In the genomic region with DNA sequence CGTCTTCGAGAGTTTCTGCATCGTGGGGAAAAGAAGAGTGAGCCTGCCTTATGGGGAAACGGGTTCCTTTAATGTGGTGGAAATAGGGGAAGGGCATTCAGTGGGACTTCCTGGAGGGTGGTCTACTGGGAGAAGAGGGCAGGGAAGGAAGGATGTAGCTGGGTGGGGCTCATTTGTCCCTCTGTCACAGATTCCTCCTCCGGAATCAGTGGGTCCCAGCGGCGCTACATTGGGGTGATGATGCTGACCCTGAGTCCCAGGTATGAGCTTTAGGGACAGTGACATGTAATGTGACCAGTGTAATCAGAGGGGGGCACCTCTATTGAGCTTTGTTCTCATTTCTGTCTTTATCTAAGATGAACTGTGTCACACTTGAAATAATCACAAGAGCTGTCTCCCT, we compare ENCODE assay signal across 14 cellular contexts. TPM values are rescaled to one million over a fixed set of nuclear protein-coding genes. Genes with fewer than 3 reads are reported as not detected.
DNase-seq lines count a peak whose midpoint lies in the region; ATAC-seq, FAIRE-seq and TF ChIP-seq lines count a peak whose summit lies in the region.
"Had no signal": no experiment of that assay in that cellular context is flagged by ENCODE, and none has a peak within 500 bp of the region (broad histone marks: within the 10 kb centered on the region; RNA-seq: fewer than 3 reads in every experiment).

No MANE protein-coding gene starts in this region.

- no peaks in the 10 kb centered on the region for H3K27me3 Mint-ChIP-seq in activated CD8-positive, alpha-beta memory T cell treated with anti-CD3 and anti-CD28 coated beads, Interleukin-2, amount 10 ng/mL, durations not matched to agents 7 days and 5 days
- no peaks in the 10 kb centered on the region for H3K27me3 Mint-ChIP-seq in astrocyte (ENCODE audit: low read depth, unreplicated experiment)
- no peaks in the 10 kb centered on the region for H3K27me3 Mint-ChIP-seq in osteocyte (ENCODE audit: unreplicated experiment)

- peak overlapping the region; percentile 97 for H3K27ac Mint-ChIP-seq in activated CD8-positive, alpha-beta memory T cell treated with anti-CD3 and anti-CD28 coated beads, Interleukin-2, amount 10 ng/mL, durations not matched to agents 7 days and 5 days
- no peak overlapping the region for H3K27ac Mint-ChIP-seq in astrocyte (ENCODE audit: unreplicated experiment)
- peak overlapping the region; percentile 61 for H3K27ac Mint-ChIP-seq in osteocyte (ENCODE audit: unreplicated experiment)

- H3K9me3 ChIP-seq in KOPT-K1 (ENCODE audit: insufficient read depth, low read length, poor library complexity, severe bottlenecking): no peaks in the 10 kb centered on the region
- H3K9me3 ChIP-seq in astrocyte (ENCODE audit: insufficient read depth, low read depth, low read length): no peaks in the 10 kb centered on the region
- H3K9me3 ChIP-seq: uterus had no signal

- CTCF ChIA-PET in activated CD8-positive, alpha-beta memory T cell treated with anti-CD3 and anti-CD28 coated beads, Interleukin-2, amount 10 ng/mL, durations not matched to agents 7 days and 5 days (lab: Charles Lee): interaction anchor here (0.6 to 6.4 kb wide), 32 partner anchors 9 to 282 kb away, joined by 3 to 98 read pairs (median 5); a partner anchor contains a TSS

- TF ChIP-seq CTCF in astrocyte (IDR thresholded peaks at IDR 0.05; ENCODE audit: insufficient read depth, low read depth, low read length): no peak
- no peak for TF ChIP-seq CTCF in osteocyte (IDR thresholded peaks at IDR 0.05)

- peak overlapping the region; percentile 91 for H3K27ac ChIP-seq in KOPT-K1 (ENCODE audit: low read depth, low read length, poor library complexity, severe bottlenecking)
- H3K27ac ChIP-seq in astrocyte (ENCODE audit: low read depth, low read length): no peak overlapping the region

- peaks cover 41% of the 10 kb centered on the region for H3K4me1 Mint-ChIP-seq in activated CD8-positive, alpha-beta memory T cell treated with anti-CD3 and anti-CD28 coated beads, Interleukin-2, amount 10 ng/mL, durations not matched to agents 7 days and 5 days
- H3K4me1 Mint-ChIP-seq in astrocyte (ENCODE audit: low read depth, unreplicated experiment): peaks cover 11% of the 10 kb centered on the region
- H3K4me1 Mint-ChIP-seq in osteocyte (ENCODE audit: unreplicated experiment): peaks cover 28% of the 10 kb centered on the region

- no peak overlapping the region for H2AFZ ChIP-seq in astrocyte (ENCODE audit: low read depth, low read length)

- H3K4me3 ChIP-seq in astrocyte (ENCODE audit: insufficient read depth, low read depth, low read length): no peak overlapping the region
- H3K4me3 ChIP-seq: uterus had no signal

- peak overlapping the region; percentile 100 for H3K4me3 Mint-ChIP-seq in activated CD8-positive, alpha-beta memory T cell treated with anti-CD3 and anti-CD28 coated beads, Interleukin-2, amount 10 ng/mL, durations not matched to agents 7 days and 5 days
- H3K4me3 Mint-ChIP-seq in astrocyte (ENCODE audit: unreplicated experiment): peak overlapping the region; percentile 96
- no peak overlapping the region for H3K4me3 Mint-ChIP-seq in osteocyte (ENCODE audit: unreplicated experiment)

- H4K20me1 ChIP-seq in astrocyte (ENCODE audit: insufficient read depth, low read length): peaks cover 42% of the 10 kb centered on the region

- no peaks in the 10 kb centered on the region for H3K27me3 ChIP-seq in astrocyte (ENCODE audit: insufficient read depth, low read length)
- H3K27me3 ChIP-seq: uterus had no signal

- peaks cover 41% of the 10 kb centered on the region for H3K79me2 ChIP-seq in astrocyte (ENCODE audit: insufficient read depth, low read length)

- peaks cover 37% of the 10 kb centered on the region for H3K36me3 Mint-ChIP-seq in activated CD8-positive, alpha-beta memory T cell treated with anti-CD3 and anti-CD28 coated beads, Interleukin-2, amount 10 ng/mL, durations not matched to agents 7 days and 5 days
- peaks cover 13% of the 10 kb centered on the region for H3K36me3 Mint-ChIP-seq in astrocyte (ENCODE audit: low read depth, unreplicated experiment)
- peaks cover 10% of the 10 kb centered on the region for H3K36me3 Mint-ChIP-seq in osteocyte (ENCODE audit: unreplicated experiment)

- peaks cover 19% of the 10 kb centered on the region for H3K4me1 ChIP-seq in astrocyte (ENCODE audit: insufficient read depth, low read length)

- H3K36me3 ChIP-seq in KOPT-K1 (ENCODE audit: insufficient read depth, low read length): peaks cover 47% of the 10 kb centered on the region
- H3K36me3 ChIP-seq in astrocyte (ENCODE audit: insufficient read depth, low read length): peaks cover 25% of the 10 kb centered on the region
- H3K36me3 ChIP-seq: uterus had no signal

- DNase-seq in activated CD8-positive, alpha-beta memory T cell treated with anti-CD3 and anti-CD28 coated beads, Interleukin-2, amount 10 ng/mL, durations not matched to agents 7 days and 5 days: no peak
- no peak for DNase-seq in activated CD8-positive, alpha-beta memory T cell treated with anti-CD3 and anti-CD28 coated beads, Interleukin-2, amount 50 U/mL, for 4 hours
- DNase-seq in astrocyte (ENCODE audit: low read depth) (no peak), osteocyte (ENCODE audit: extremely low spot score, unreplicated experiment) (no peak), NCI-H510A treated with DMSO at 0.1 percent for 48 hours (lab: John Stamatoyannopoulos, UW) (no peak), NCI-H69 (lab: John Stamatoyannopoulos, UW) (no peak), GM03348 (ENCODE audit: low spot score) (no peak)
- DNase-seq: amniotic stem cell, NCI-H2029, uterus had no signal

- H3K9ac ChIP-seq in astrocyte (ENCODE audit: low read length): peak overlapping the region; percentile 93

- no peaks in the 10 kb centered on the region for H3K9me3 Mint-ChIP-seq in activated CD8-positive, alpha-beta memory T cell treated with anti-CD3 and anti-CD28 coated beads, Interleukin-2, amount 10 ng/mL, durations not matched to agents 7 days and 5 days (ENCODE audit: low read depth)
- H3K9me3 Mint-ChIP-seq in astrocyte (ENCODE audit: unreplicated experiment) (no peaks in the 10 kb centered on the region), osteocyte (ENCODE audit: unreplicated experiment) (no peaks in the 10 kb centered on the region)

- FAIRE-seq in astrocyte (lab: Jason Lieb, UNC): no peak
- FAIRE-seq: frontal cortex, keratinocyte had no signal

- H3K4me2 ChIP-seq in astrocyte (ENCODE audit: low read length): peak overlapping the region; percentile 98

- ATAC-seq in activated CD8-positive, alpha-beta memory T cell treated with anti-CD3 and anti-CD28 coated beads, Interleukin-2, amount 10 ng/mL, durations not matched to agents 7 days and 5 days: no peak

RNA-seq across cellular contexts. Expression of a gene that starts 1.9 kb away (rescaled TPM):
- total RNA-seq in activated CD8-positive, alpha-beta memory T cell treated with anti-CD3 and anti-CD28 coated beads, Interleukin-2, amount 10 ng/mL, durations not matched to agents 7 days and 5 days: 10 to 100 TPM; 52.2 to 87.2 TPM
- total RNA-seq in astrocyte: 24.4 and 25.3 TPM in 2 replicates
- 32.0 and 32.3 TPM in 2 replicates for total RNA-seq in osteocyte

RNA-seq across cellular contexts. Expression of a gene that starts 2.2 kb away (rescaled TPM):
- 100 to 1,000 TPM; 140 to 158 TPM for total RNA-seq in activated CD8-positive, alpha-beta memory T cell treated with anti-CD3 and anti-CD28 coated beads, Interleukin-2, amount 10 ng/mL, durations not matched to agents 7 days and 5 days
- total RNA-seq in astrocyte: 82.5 and 82.8 TPM in 2 replicates
- total RNA-seq in osteocyte: 96.3 and 97.1 TPM in 2 replicates

RNA-seq across cellular contexts. Expression of a gene that starts 5.6 kb away (rescaled TPM):
- under 1 TPM; 0.38 to 0.94 TPM for total RNA-seq in activated CD8-positive, alpha-beta memory T cell treated with anti-CD3 and anti-CD28 coated beads, Interleukin-2, amount 10 ng/mL, durations not matched to agents 7 days and 5 days
- total RNA-seq in astrocyte (0.73 and 0.84 TPM in 2 replicates), osteocyte (0.26 and 0.32 TPM in 2 replicates)
- total RNA-seq: frontal cortex, uterus had no signal

RNA-seq across cellular contexts. Expression of a gene that starts 17.4 kb away (rescaled TPM):
- 1 to 10 TPM in 1 of 2 experiments, under 1 TPM in 1; 0.82 to 1.3 TPM for total RNA-seq in activated CD8-positive, alpha-beta memory T cell treated with anti-CD3 and anti-CD28 coated beads, Interleukin-2, amount 10 ng/mL, durations not matched to agents 7 days and 5 days
- total RNA-seq in astrocyte (not detected in 2 replicates), osteocyte (not detected in 2 replicates)
- total RNA-seq: Daoy, frontal cortex had no signal

RNA-seq across cellular contexts. Expression of a gene that starts 22.1 kb away (rescaled TPM):
- 1 to 10 TPM in 1 of 2 experiments, under 1 TPM in 1; 0.76 to 1.8 TPM for total RNA-seq in activated CD8-positive, alpha-beta memory T cell treated with anti-CD3 and anti-CD28 coated beads, Interleukin-2, amount 10 ng/mL, durations not matched to agents 7 days and 5 days
- total RNA-seq in astrocyte (17.6 and 33.8 TPM in 2 replicates), osteocyte (58.1 and 62.1 TPM in 2 replicates)
